In genomic region chr17:1724351-1724868, GRCh38 we compare ENCODE assay signal across 8 cellular contexts.
DNase-seq lines count a peak whose midpoint lies in the region; ATAC-seq and TF ChIP-seq lines count a peak whose summit lies in the region.

Gene WDR81 (plus strand): TSS chr17:1724704. CDS start chr17:1724960, 256 bp downstream.

- H4K20me1 ChIP-seq in OCI-LY3 (ENCODE audit: insufficient read depth, low read length), result no peaks in the 10 kb centered on the region

- no peaks in the 10 kb centered on the region for H3K27me3 ChIP-seq in OCI-LY3 (ENCODE audit: low read depth, low read length)

- peaks cover 35% of the 10 kb centered on the region for H3K79me2 ChIP-seq in OCI-LY3 (ENCODE audit: low read length)

- peak within 1 kb of the TSS; percentile 73 for H3K9ac ChIP-seq in OCI-LY3 (ENCODE audit: low read length)

- H3K4me3 ChIP-seq in OCI-LY3 (ENCODE audit: low read length), result peak within 1 kb of the TSS; percentile 81

- peaks cover 21% of the 10 kb centered on the region for H3K36me3 ChIP-seq in OCI-LY3 (replicated peaks; ENCODE audit: low read depth, low read length)

- peak; percentile 43 for TF ChIP-seq POLR2A in GM18526 (IDR thresholded peaks at IDR 0.05; ENCODE audit: extremely low read depth, insufficient read length)

- H3K4me1 ChIP-seq in OCI-LY3 (ENCODE audit: low read length), result peaks cover 50% of the 10 kb centered on the region

- DNase-seq in 8988T (peak; percentile 85), activated T-cell treated with anti-CD3 and anti-CD28 coated beads for 24 hours (ENCODE audit: low read depth) (peak; percentile 81), epidermal melanocyte (ENCODE audit: insufficient read length, low spot score) (peak; percentile 88), midbrain (lab: John Stamatoyannopoulos, UW) (peak; percentile 89)
- peak; percentile 78 to 80 for DNase-seq in stimulated activated CD8-positive, alpha-beta memory T cell treated with anti-CD3 and anti-CD28 coated beads, Interleukin-15, amount 100 ng/mL, for 4 hours (ENCODE audit: low read depth in 2 of 2)

- H2AFZ ChIP-seq in OCI-LY3 (ENCODE audit: low read depth, low read length), result peak within 1 kb of the TSS; percentile 81

- peak within 1 kb of the TSS; percentile 75 for H3K27ac ChIP-seq in OCI-LY3 (ENCODE audit: low read length)

- ATAC-seq in HG03354 (IDR thresholded peaks at IDR 0.05; ENCODE audit: poor library complexity, severe bottlenecking, unreplicated experiment), result peak; percentile 56

- H3K9me3 ChIP-seq in OCI-LY3 (ENCODE audit: insufficient read depth, low read length), result no peaks in the 10 kb centered on the region

- H3K4me2 ChIP-seq in OCI-LY3 (ENCODE audit: low read length), result peak within 1 kb of the TSS; percentile 83

- no peak for TF ChIP-seq CTCF in OCI-LY3 (IDR thresholded peaks at IDR 0.05; ENCODE audit: low read depth, low read length)

Comparison
In these comparisons a context has a peak if more than half of its experiments do, and no peak if none do; other contexts are left out.
1. Peak in every context shown above with its lines: DNase-seq, ATAC-seq, H3K4me3 ChIP-seq and H3K27ac ChIP-seq.